8 cellular contexts compared by ENCODE assay signal in the genomic region with DNA sequence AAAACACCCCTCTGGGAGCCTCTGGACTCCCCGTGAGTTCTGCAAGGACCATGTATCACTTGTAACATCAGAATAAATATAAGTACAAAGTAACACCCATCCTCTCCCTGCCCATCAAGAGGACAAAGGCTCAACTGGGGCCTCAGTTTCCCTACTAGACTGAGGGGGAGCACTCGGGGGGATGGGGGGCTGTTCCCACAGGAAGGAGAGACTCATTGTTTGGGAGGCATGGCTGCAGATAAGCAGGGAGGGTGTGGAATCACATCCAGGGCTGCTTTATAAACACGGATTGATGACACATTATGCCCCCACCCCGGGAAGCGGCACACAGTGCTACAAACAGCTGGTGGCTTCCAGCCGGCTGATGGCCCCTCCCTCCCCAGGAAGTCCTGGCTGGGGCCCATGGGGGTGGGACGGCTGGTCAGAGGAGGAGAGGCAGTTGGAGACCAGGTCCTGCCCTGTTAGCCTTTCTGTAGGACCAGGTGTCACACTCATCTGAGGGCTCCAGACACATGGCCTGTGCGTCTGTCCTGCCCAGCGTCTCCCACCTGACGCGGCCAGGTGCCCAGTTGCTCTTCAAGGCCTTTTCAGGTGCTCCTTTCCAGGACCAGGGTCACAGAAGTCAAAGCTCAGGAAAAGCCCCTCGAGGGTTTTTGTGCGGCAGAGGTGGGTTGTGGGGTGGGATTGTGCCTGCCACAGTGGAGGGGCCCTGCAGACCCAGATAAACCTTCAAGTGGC. TPM values are rescaled to one million over a fixed set of nuclear protein-coding genes. Genes with fewer than 3 reads are reported as not detected.
DNase-seq lines count a peak whose midpoint lies in the region; ATAC-seq and TF ChIP-seq lines count a peak whose summit lies in the region.

No MANE protein-coding gene starts in this region.

- POLR2A ChIA-PET in activated CD8-positive, alpha-beta T cell treated with anti-CD3 and anti-CD28 coated beads for 36 hours (lab: Charles Lee) = interaction anchor here (0.7 to 2.3 kb wide), 10 partner anchors 9 to 105 kb away, joined by 3 to 11 read pairs (median 5); partner anchors contain the start of genes POLR3K and SNRNP25

- H3K9me3 Mint-ChIP-seq in activated CD8-positive, alpha-beta T cell treated with anti-CD3 and anti-CD28 coated beads for 36 hours = no peaks in the 10 kb centered on the region

- peak overlapping the region; percentile 81; the same call in 1 of the 2 replicates for H3K27ac ChIP-seq in HUES6 (ENCODE audit: low read depth, low read length)

- no peak for ATAC-seq in activated CD8-positive, alpha-beta T cell treated with anti-CD3 and anti-CD28 coated beads for 36 hours
- ATAC-seq in sciatic nerve (peak; percentile 71), GM21723 (IDR thresholded peaks at IDR 0.05; ENCODE audit: unreplicated experiment) (no peak)

- peaks cover 19% of the 10 kb centered on the region for H3K27me3 Mint-ChIP-seq in activated CD8-positive, alpha-beta T cell treated with anti-CD3 and anti-CD28 coated beads for 36 hours

- no peaks in the 10 kb centered on the region for H3K9me3 ChIP-seq in HUES6 (ENCODE audit: control insufficient read depth, insufficient read depth, low read depth, low read length)

- no peak for TF ChIP-seq CTCF in activated CD8-positive, alpha-beta T cell treated with anti-CD3 and anti-CD28 coated beads for 36 hours (IDR thresholded peaks at IDR 0.05)

- DNase-seq in COLO829 (ENCODE audit: low spot score) = peak; percentile 62
- peak; percentile 32 for DNase-seq in activated CD8-positive, alpha-beta T cell treated with anti-CD3 and anti-CD28 coated beads for 36 hours
- peak; percentile 64 for DNase-seq in glomerular visceral epithelial cell (ENCODE audit: extremely low spot score)
- peak; percentile 86 for DNase-seq in sciatic nerve (ENCODE audit: low spot score)
- DNase-seq in NCI-H1417 treated with DMSO at 0.1 percent for 48 hours (lab: John Stamatoyannopoulos, UW) = no peak
- DNase-seq in putamen (ENCODE audit: low spot score) = no peak

- no peaks in the 10 kb centered on the region for H3K27me3 ChIP-seq in HUES6 (ENCODE audit: control insufficient read depth, insufficient read depth, low read length)

- CTCF ChIA-PET in activated CD8-positive, alpha-beta T cell treated with anti-CD3 and anti-CD28 coated beads for 36 hours (lab: Charles Lee) = interaction anchor here (0.8 to 20.7 kb wide), 5 partner anchors 11 to 105 kb away, joined by 3 to 458 read pairs (median 10); partner anchors contain the start of gene HBQ1

- peak overlapping the region; percentile 82 for H3K4me3 Mint-ChIP-seq in activated CD8-positive, alpha-beta T cell treated with anti-CD3 and anti-CD28 coated beads for 36 hours

- peaks cover 31% of the 10 kb centered on the region for H3K4me1 Mint-ChIP-seq in activated CD8-positive, alpha-beta T cell treated with anti-CD3 and anti-CD28 coated beads for 36 hours (ENCODE audit: low read depth)

- intact Hi-C loops in activated CD8-positive, alpha-beta T cell treated with anti-CD3 and anti-CD28 coated beads for 36 hours (cut with micrococcal nuclease) = no loop called here
- intact Hi-C loops in sciatic nerve (cut with DNase I) = no loop called here

- peak overlapping the region; percentile 82 for H3K9ac ChIP-seq in HUES6 (ENCODE audit: low read length)

- peak overlapping the region; percentile 73 for H3K27ac Mint-ChIP-seq in activated CD8-positive, alpha-beta T cell treated with anti-CD3 and anti-CD28 coated beads for 36 hours

- H3K36me3 ChIP-seq in HUES6 (ENCODE audit: control insufficient read depth, insufficient read depth, low read length) = peaks cover 15% of the 10 kb centered on the region

- H3K36me3 Mint-ChIP-seq in activated CD8-positive, alpha-beta T cell treated with anti-CD3 and anti-CD28 coated beads for 36 hours (ENCODE audit: low read depth) = peaks cover 10% of the 10 kb centered on the region

- H3K4me3 ChIP-seq in HUES6 (ENCODE audit: low read depth, low read length) = peak overlapping the region; percentile 63

- H3K4me1 ChIP-seq in HUES6 (ENCODE audit: control insufficient read depth, insufficient read depth, low read length) = peaks cover 55% of the 10 kb centered on the region

RNA-seq across cellular contexts. Expression of gene MPG, which starts 1.3 kb away (rescaled TPM):
- total RNA-seq in activated CD8-positive, alpha-beta T cell treated with anti-CD3 and anti-CD28 coated beads for 36 hours = 10 to 100 TPM; 51.7 to 54.2 TPM
- 35.0 TPM for total RNA-seq in sciatic nerve

RNA-seq across cellular contexts. Expression of gene RHBDF1, which starts 4.3 kb away (rescaled TPM):
- total RNA-seq in activated CD8-positive, alpha-beta T cell treated with anti-CD3 and anti-CD28 coated beads for 36 hours = under 1 TPM in 1 of 2 experiments, not detected in 1; 0.61 TPM
- 116 TPM for total RNA-seq in sciatic nerve

RNA-seq across cellular contexts. Expression of gene SNRNP25, which starts 23.1 kb away (rescaled TPM):
- total RNA-seq in activated CD8-positive, alpha-beta T cell treated with anti-CD3 and anti-CD28 coated beads for 36 hours = 10 to 100 TPM; 39.4 to 39.7 TPM
- total RNA-seq in sciatic nerve = 8.7 TPM

RNA-seq across cellular contexts. Expression of gene POLR3K, which starts 23.3 kb away (rescaled TPM):
- total RNA-seq in activated CD8-positive, alpha-beta T cell treated with anti-CD3 and anti-CD28 coated beads for 36 hours = 10 to 100 TPM; 51.3 to 52.6 TPM
- 7.1 TPM for total RNA-seq in sciatic nerve

Comparison
In these comparisons a context has a peak if more than half of its experiments do, and no peak if none do; other contexts are left out.
1. DNase-seq: peak in COLO829 (single experiment), activated CD8-positive, alpha-beta T cell treated with anti-CD3 and anti-CD28 coated beads for 36 hours (single experiment), glomerular visceral epithelial cell (single experiment) and sciatic nerve (single experiment); none in NCI-H1417 treated with DMSO at 0.1 percent for 48 hours (single experiment) and putamen (single experiment).
2. RNA of gene RHBDF1, which starts 4.3 kb away (total RNA-seq): 116 TPM in sciatic nerve (single experiment); 0.61 TPM in activated CD8-positive, alpha-beta T cell treated with anti-CD3 and anti-CD28 coated beads for 36 hours; every median in the first group is over 10 times any median in the second.